In genomic region chr9:125203259-125203658, GRCh38 we compare ENCODE assay signal across 1 cellular context.
TF ChIP-seq lines count a peak whose summit lies in the region.

No MANE protein-coding gene starts in this region.

TF ChIP-seq in HepG2, 621 proteins besides CTCF, POLR2A, EP300 and RAD21:
- TF ChIP-seq XRCC5 (optimal IDR thresholded peaks at IDR 0.05; ENCODE audit: low read length) = peak; percentile 68
- TF ChIP-seq TBX2 (CRISPR knock-in tag; IDR thresholded peaks at IDR 0.05; ENCODE audit: borderline replicate concordance) = 0 out of 2 replicates have a peak, but pooled peaks have one; percentile 25
- 0 out of 2 replicates have a peak, but pooled peaks have one; percentile 29 for TF ChIP-seq ZNF501 (CRISPR knock-in tag; IDR thresholded peaks at IDR 0.05)
- no peak for TF ChIP-seq ARNT2 (CRISPR knock-in tag; IDR thresholded peaks at IDR 0.05; ENCODE audit: low read depth)
- TF ChIP-seq HMGXB4 (CRISPR knock-in tag; IDR thresholded peaks at IDR 0.05; ENCODE audit: borderline replicate concordance in 1 of 2, low read depth in 1 of 2) = 0 out of 4 replicates have a peak, but pooled peaks of 1 of the 2 experiments have one; percentile 17
- no peak for TF ChIP-seq TFDP2 (CRISPR knock-in tag; IDR thresholded peaks at IDR 0.05)
- peak; percentile 26; the same call in 1 of the 2 replicates for TF ChIP-seq ZNF768 (CRISPR knock-in tag; IDR thresholded peaks at IDR 0.05)
- TF ChIP-seq FOXP4 (CRISPR knock-in tag; IDR thresholded peaks at IDR 0.05) = peak; percentile 33; the same call in 1 of the 2 replicates
- TF ChIP-seq ZNF317 (CRISPR knock-in tag; IDR thresholded peaks at IDR 0.05) = 0 out of 2 replicates have a peak, but pooled peaks have one; percentile 23
- TF ChIP-seq HNF1B (CRISPR knock-in tag; IDR thresholded peaks at IDR 0.05) = 0 out of 2 replicates have a peak, but pooled peaks have one; percentile 25
- TF ChIP-seq ZNF580 (CRISPR knock-in tag; IDR thresholded peaks at IDR 0.05; ENCODE audit: borderline replicate concordance, low read depth) = peak; percentile 18; the same call in 1 of the 2 replicates
- TF ChIP-seq KLF6 (CRISPR knock-in tag; IDR thresholded peaks at IDR 0.05) = no peak
- TF ChIP-seq PATZ1 (CRISPR knock-in tag; IDR thresholded peaks at IDR 0.05) = peak; percentile 42; the same call in 1 of the 2 replicates
- TF ChIP-seq FOXP1 (IDR thresholded peaks at IDR 0.05) = no peak
- 0 out of 2 replicates have a peak, but pooled peaks have one; percentile 34 for TF ChIP-seq FOXP1 (CRISPR knock-in tag; IDR thresholded peaks at IDR 0.05)
- no peak for TF ChIP-seq FOXA1 (IDR thresholded peaks at IDR 0.05)
- TF ChIP-seq FOXA1 (CRISPR knock-in tag; IDR thresholded peaks at IDR 0.05) = peak; percentile 73
- 0 out of 2 replicates have a peak, but pooled peaks have one; percentile 26 for TF ChIP-seq SETDB1 (CRISPR knock-in tag; IDR thresholded peaks at IDR 0.05; ENCODE audit: borderline replicate concordance)
- no peak for TF ChIP-seq HOXD1 (CRISPR knock-in tag; IDR thresholded peaks at IDR 0.05)
- 0 out of 2 replicates have a peak, but pooled peaks have one; percentile 9 for TF ChIP-seq SALL1 (CRISPR knock-in tag; IDR thresholded peaks at IDR 0.05)
- TF ChIP-seq CBX2 (IDR thresholded peaks at IDR 0.05; ENCODE audit: low read depth, low read length) = no peak
- no peak for TF ChIP-seq CBX2 (CRISPR knock-in tag; IDR thresholded peaks at IDR 0.05; ENCODE audit: low read depth)
- TF ChIP-seq MED1 (CRISPR knock-in tag; IDR thresholded peaks at IDR 0.05) = 0 out of 2 replicates have a peak, but pooled peaks have one; percentile 10
- TF ChIP-seq SAP130 (CRISPR knock-in tag; IDR thresholded peaks at IDR 0.05; ENCODE audit: low read depth) = peak; percentile 14; the same call in 1 of the 2 replicates
- TF ChIP-seq PBX3 (CRISPR knock-in tag; IDR thresholded peaks at IDR 0.05; ENCODE audit: borderline replicate concordance) = no peak
- TF ChIP-seq RBFOX2 (IDR thresholded peaks at IDR 0.05; ENCODE audit: low read depth, low read length) = peak; percentile 41; the same call in 1 of the 2 replicates
- peak; percentile 59; the same call in 1 of the 2 replicates for TF ChIP-seq FOXA3 (CRISPR knock-in tag; IDR thresholded peaks at IDR 0.05)
